ENCODE assay signal across 8 cellular contexts in the genomic region with DNA sequence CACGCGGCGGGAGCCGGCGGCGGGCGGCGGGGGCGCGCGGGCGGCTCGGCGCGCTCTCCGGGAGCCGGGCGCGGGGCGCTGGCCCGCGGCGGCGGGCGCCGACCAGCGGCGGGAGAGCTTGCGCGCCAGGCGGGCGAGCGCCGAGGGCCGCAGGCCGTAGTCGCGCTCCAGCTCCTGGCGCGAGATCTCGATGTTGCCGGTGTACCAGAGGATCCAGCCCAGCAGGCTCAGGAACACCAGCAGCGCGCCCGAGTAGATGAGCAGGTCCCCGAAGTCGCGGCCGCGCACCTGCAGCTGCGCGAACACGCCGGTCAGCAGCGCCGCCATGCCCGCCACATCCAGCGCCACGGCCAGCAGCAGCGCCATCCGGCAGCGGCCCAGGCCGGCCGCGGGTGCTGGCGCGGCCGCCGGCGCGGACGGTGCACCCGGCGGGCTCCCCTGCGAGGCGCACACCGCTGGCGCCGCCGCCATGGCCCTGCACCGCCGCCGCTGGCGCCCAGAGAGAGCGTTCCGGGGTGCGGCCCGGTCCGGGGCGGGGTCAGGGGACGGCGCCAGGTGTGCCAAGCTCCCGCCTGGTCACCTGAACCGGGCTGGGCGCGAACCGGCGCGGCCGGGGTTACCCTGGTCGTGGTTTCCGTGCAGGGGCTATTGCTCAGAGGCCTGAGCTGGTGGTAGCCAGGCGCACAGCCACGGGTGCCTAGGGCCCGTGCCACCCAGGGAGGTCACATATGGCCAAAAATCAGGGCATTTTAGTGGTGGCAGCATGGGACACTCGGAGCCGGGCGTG. TPM values are rescaled to one million over a fixed set of nuclear protein-coding genes. Genes with fewer than 3 reads are reported as not detected.
DNase-seq lines count a peak whose midpoint lies in the region; ATAC-seq lines count a peak whose summit lies in the region.

TMEM238 (minus strand) TSS at position 504 of the 787 bp plus-strand sequence; CDS start at position 471, 33 bp downstream.

- no peaks in the 10 kb centered on the region for H3K4me1 ChIP-seq in endocrine pancreas (ENCODE audit: control insufficient read depth, insufficient read depth, low read length)

- peak; percentile 12 for ATAC-seq in stimulated activated naive CD8-positive, alpha-beta T cell treated with anti-CD3 and anti-CD28 coated beads, Interleukin-15, Interleukin-2, amounts not matched to agents 100 U/mL and 50 U/mL, for 24 hours
- ATAC-seq in GM18498 (IDR thresholded peaks at IDR 0.05; ENCODE audit: unreplicated experiment) = no peak

- H3K27me3 Mint-ChIP-seq in activated CD4-positive, alpha-beta memory T cell treated with anti-CD3 and anti-CD28 coated beads, Interleukin-2, amount 10 ng/mL, durations not matched to agents 7 days and 5 days = no peaks in the 10 kb centered on the region

- POLR2A ChIA-PET in activated CD4-positive, alpha-beta memory T cell treated with anti-CD3 and anti-CD28 coated beads, Interleukin-2, amount 10 ng/mL, durations not matched to agents 7 days and 5 days (lab: Charles Lee) = interaction anchor here (0.8 to 3.4 kb wide), 21 partner anchors 8 to 303 kb away, joined by 3 to 77 read pairs (median 7); partner anchors contain the start of genes FIZ1, HSPBP1, KMT5C and PPP1R12C

- H3K27me3 ChIP-seq in endocrine pancreas (ENCODE audit: control insufficient read depth, insufficient read depth, low read length) = no peaks in the 10 kb centered on the region

- DNase-seq in activated T-cell treated with anti-CD3 and anti-CD28 coated beads for 1 hour (ENCODE audit: low read depth) = peak; percentile 18
- DNase-seq in activated T-cell treated with anti-CD3 and anti-CD28 coated beads for 4 hours = no peak
- peak; percentile 67 for DNase-seq in NCI-H2171 treated with DMSO at 0.1 percent for 48 hours (lab: John Stamatoyannopoulos, UW)
- peak; percentile 58 for DNase-seq in activated CD4-positive, alpha-beta memory T cell treated with anti-CD3 and anti-CD28 coated beads, Interleukin-2, amount 10 ng/mL, durations not matched to agents 7 days and 5 days
- peak; percentile 77 to 86 for DNase-seq in lung microvascular endothelial cell (ENCODE audit: low read depth in 2 of 2)
- peak; percentile 64 for DNase-seq in stimulated activated naive CD8-positive, alpha-beta T cell treated with anti-CD3 and anti-CD28 coated beads, Interleukin-15, Interleukin-2, amounts not matched to agents 100 U/mL and 50 U/mL, for 24 hours

- H3K9ac ChIP-seq in endocrine pancreas (ENCODE audit: control insufficient read depth, insufficient read depth, low read length) = peak within 1 kb of the TSS; percentile 55

- no peaks in the 10 kb centered on the region for H3K36me3 ChIP-seq in endocrine pancreas (ENCODE audit: control insufficient read depth, insufficient read depth, low read length)

- no peaks in the 10 kb centered on the region for H3K9me3 ChIP-seq in endocrine pancreas (ENCODE audit: control insufficient read depth, low read length)

- CTCF ChIA-PET in activated CD4-positive, alpha-beta memory T cell treated with anti-CD3 and anti-CD28 coated beads, Interleukin-2, amount 10 ng/mL, durations not matched to agents 7 days and 5 days (lab: Charles Lee) = interaction anchor here (1.0 to 2.4 kb wide), 16 partner anchors 12 to 321 kb away, joined by 3 to 30 read pairs (median 6); partner anchors contain the start of genes HSPBP1, KMT5C, RDH13 and U2AF2

- peaks cover 58% of the 10 kb centered on the region for H3K4me1 Mint-ChIP-seq in activated CD4-positive, alpha-beta memory T cell treated with anti-CD3 and anti-CD28 coated beads, Interleukin-2, amount 10 ng/mL, durations not matched to agents 7 days and 5 days

- H3K4me3 ChIP-seq in endocrine pancreas (ENCODE audit: control insufficient read depth, insufficient read depth, low read length) = no peak within 1 kb of the TSS

- peaks cover 49% of the 10 kb centered on the region for H3K36me3 Mint-ChIP-seq in activated CD4-positive, alpha-beta memory T cell treated with anti-CD3 and anti-CD28 coated beads, Interleukin-2, amount 10 ng/mL, durations not matched to agents 7 days and 5 days (ENCODE audit: low read depth)

- H3K27ac Mint-ChIP-seq in activated CD4-positive, alpha-beta memory T cell treated with anti-CD3 and anti-CD28 coated beads, Interleukin-2, amount 10 ng/mL, durations not matched to agents 7 days and 5 days = peak within 1 kb of the TSS; percentile 98

- H3K4me3 Mint-ChIP-seq in activated CD4-positive, alpha-beta memory T cell treated with anti-CD3 and anti-CD28 coated beads, Interleukin-2, amount 10 ng/mL, durations not matched to agents 7 days and 5 days = peak within 1 kb of the TSS; percentile 100

- no peaks in the 10 kb centered on the region for H3K9me3 Mint-ChIP-seq in activated CD4-positive, alpha-beta memory T cell treated with anti-CD3 and anti-CD28 coated beads, Interleukin-2, amount 10 ng/mL, durations not matched to agents 7 days and 5 days

RNA-seq across cellular contexts. Expression of gene TMEM238, which starts in this region (rescaled TPM):
- total RNA-seq in activated CD4-positive, alpha-beta memory T cell treated with anti-CD3 and anti-CD28 coated beads, Interleukin-2, amount 10 ng/mL, durations not matched to agents 7 days and 5 days = 10 to 100 TPM; 19.2 to 19.3 TPM
- total RNA-seq in lung microvascular endothelial cell = 0.22 and 0.40 TPM in 2 replicates

Comparison
In these comparisons a context has a peak if more than half of its experiments do, and no peak if none do; other contexts are left out.
1. RNA of gene TMEM238 (total RNA-seq): 19.2 to 19.3 TPM in activated CD4-positive, alpha-beta memory T cell treated with anti-CD3 and anti-CD28 coated beads, Interleukin-2, amount 10 ng/mL, durations not matched to agents 7 days and 5 days; 0.22 to 0.40 TPM in lung microvascular endothelial cell; every median in the first group is over 10 times any median in the second.
2. Peak in DNase-seq in lung microvascular endothelial cell; RNA of the gene not detected or under 1 TPM.